ENCODE assay signal across 34 cellular contexts in the genomic region with DNA sequence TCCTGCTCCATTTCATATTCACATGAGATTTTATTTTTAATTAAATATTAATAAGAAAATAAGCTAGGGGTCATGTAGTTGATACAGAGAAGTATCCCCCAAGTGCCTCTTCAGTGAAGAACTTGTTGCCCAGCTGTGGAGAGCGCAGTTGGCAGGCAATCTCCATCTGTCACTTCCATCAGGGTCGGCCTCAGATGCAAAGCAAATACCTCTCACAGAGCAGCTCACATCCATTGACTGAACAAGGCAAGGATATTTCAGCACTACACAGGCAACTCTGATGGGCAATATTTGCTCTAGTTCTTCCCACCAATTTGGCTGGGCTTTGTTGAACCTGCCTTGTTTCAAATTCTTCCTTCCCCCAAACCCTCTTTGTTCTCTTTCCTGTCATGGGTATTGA.
"Had no signal": no experiment of that assay in that cellular context is flagged by ENCODE, and none has a peak within 500 bp of the region (broad histone marks: within the 10 kb centered on the region; RNA-seq: fewer than 3 reads in every experiment).

No MANE protein-coding gene starts in this region.

- DNase-seq: activated B cell treated with CpG ODN at 0.5 μM for 24 hours; activated CD4-positive, alpha-beta memory T cell treated with anti-CD3 and anti-CD28 coated beads, Interleukin-2, amount 10 ng/mL, durations not matched to agents 7 days and 5 days; activated CD4-positive, alpha-beta T cell treated with anti-CD3 and anti-CD28 coated beads for 4 hours; activated CD4-positive, alpha-beta T cell treated with anti-CD3 and anti-CD28 coated beads, Interleukin-2, amount 50 U/mL, for 1 hour; activated CD4-positive, CD25-positive, alpha-beta regulatory T cell treated with anti-CD3 and anti-CD28 coated beads, Interleukin-2, amount 50 U/mL, for 72 hours; activated CD8-positive, alpha-beta memory T cell treated with anti-CD3 and anti-CD28 coated beads for 24 hours; activated CD8-positive, alpha-beta memory T cell treated with anti-CD3 and anti-CD28 coated beads, Interleukin-2, amount 10 ng/mL, durations not matched to agents 7 days and 5 days; activated CD8-positive, alpha-beta memory T cell treated with anti-CD3 and anti-CD28 coated beads, Interleukin-2, amount 50 U/mL, for 48 hours; activated effector memory CD4-positive, alpha-beta T cell treated with Interleukin-2 at 50 U/mL for 16 hours; activated naive CD4-positive, alpha-beta T cell treated with anti-CD3 and anti-CD28 coated beads, Interleukin-2, amount 10 ng/mL, durations not matched to agents 7 days and 5 days; activated naive CD8-positive, alpha-beta T cell treated with anti-CD3 and anti-CD28 coated beads, Interleukin-2, amount 50 U/mL, for 24 hours; activated T-cell treated with anti-CD3 and anti-CD28 coated beads, Interleukin-2, amount 50 U/mL, for 48 hours; anterior cingulate cortex; Kasumi-1; KG1; MG63; NCI-H1048; NCI-H146; NCI-H187; NCI-H2029 treated with DMSO at 0.1 percent for 48 hours; NCI-H345; NCI-H748 treated with DMSO at 0.1 percent for 48 hours; NK-92 treated with Interleukin-12 subunit alpha and Interleukin-12 subunit beta, amount 100 ng/mL, for 24 hours; PC-3; Peyer's patch; RPMI8226; SW 1271; T-helper 1 cell; T-helper 2 cell; T-helper 9 cell had no signal

- H3K9me3 Mint-ChIP-seq: activated B cell treated with CpG ODN at 0.5 μM for 24 hours; activated CD4-positive, alpha-beta memory T cell treated with anti-CD3 and anti-CD28 coated beads, Interleukin-2, amount 10 ng/mL, durations not matched to agents 7 days and 5 days; activated naive CD4-positive, alpha-beta T cell treated with anti-CD3 and anti-CD28 coated beads, Interleukin-2, amount 10 ng/mL, durations not matched to agents 7 days and 5 days; activated naive CD8-positive, alpha-beta T cell treated with anti-CD3 and anti-CD28 coated beads, Interleukin-2, amount 50 U/mL, for 24 hours; brain had no signal

- H3K4me1 ChIP-seq: Peyer's patch had no signal

- H3K4me1 Mint-ChIP-seq: activated B cell treated with CpG ODN at 0.5 μM for 24 hours; activated CD4-positive, alpha-beta memory T cell treated with anti-CD3 and anti-CD28 coated beads, Interleukin-2, amount 10 ng/mL, durations not matched to agents 7 days and 5 days; activated CD8-positive, alpha-beta memory T cell treated with anti-CD3 and anti-CD28 coated beads, Interleukin-2, amount 10 ng/mL, durations not matched to agents 7 days and 5 days; activated naive CD4-positive, alpha-beta T cell treated with anti-CD3 and anti-CD28 coated beads, Interleukin-2, amount 10 ng/mL, durations not matched to agents 7 days and 5 days; activated naive CD8-positive, alpha-beta T cell treated with anti-CD3 and anti-CD28 coated beads, Interleukin-2, amount 50 U/mL, for 24 hours; central memory CD8-positive, alpha-beta T cell had no signal

- H3K9me3 ChIP-seq: MG63, Peyer's patch had no signal

- H3K36me3 Mint-ChIP-seq: activated CD8-positive, alpha-beta memory T cell treated with anti-CD3 and anti-CD28 coated beads, Interleukin-2, amount 10 ng/mL, durations not matched to agents 7 days and 5 days; activated naive CD4-positive, alpha-beta T cell treated with anti-CD3 and anti-CD28 coated beads, Interleukin-2, amount 10 ng/mL, durations not matched to agents 7 days and 5 days; activated naive CD8-positive, alpha-beta T cell; brain had no signal

- H3K27ac Mint-ChIP-seq: activated B cell treated with CpG ODN at 0.5 μM for 24 hours; activated CD4-positive, alpha-beta memory T cell treated with anti-CD3 and anti-CD28 coated beads, Interleukin-2, amount 10 ng/mL, durations not matched to agents 7 days and 5 days; activated CD8-positive, alpha-beta memory T cell treated with anti-CD3 and anti-CD28 coated beads, Interleukin-2, amount 10 ng/mL, durations not matched to agents 7 days and 5 days; activated naive CD4-positive, alpha-beta T cell treated with anti-CD3 and anti-CD28 coated beads, Interleukin-2, amount 10 ng/mL, durations not matched to agents 7 days and 5 days; activated naive CD8-positive, alpha-beta T cell; activated naive CD8-positive, alpha-beta T cell treated with anti-CD3 and anti-CD28 coated beads, Interleukin-2, amount 50 U/mL, for 24 hours; brain had no signal

- H3K27ac ChIP-seq: Peyer's patch, VCaP had no signal

- H3K4me3 Mint-ChIP-seq: activated B cell treated with CpG ODN at 0.5 μM for 24 hours; activated CD4-positive, alpha-beta memory T cell treated with anti-CD3 and anti-CD28 coated beads, Interleukin-2, amount 10 ng/mL, durations not matched to agents 7 days and 5 days; activated CD8-positive, alpha-beta memory T cell treated with anti-CD3 and anti-CD28 coated beads, Interleukin-2, amount 10 ng/mL, durations not matched to agents 7 days and 5 days; activated naive CD4-positive, alpha-beta T cell treated with anti-CD3 and anti-CD28 coated beads, Interleukin-2, amount 10 ng/mL, durations not matched to agents 7 days and 5 days; activated naive CD8-positive, alpha-beta T cell; activated naive CD8-positive, alpha-beta T cell treated with anti-CD3 and anti-CD28 coated beads, Interleukin-2, amount 50 U/mL, for 24 hours; brain; central memory CD8-positive, alpha-beta T cell had no signal

- ATAC-seq: activated CD8-positive, alpha-beta memory T cell treated with anti-CD3 and anti-CD28 coated beads, Interleukin-2, amount 10 ng/mL, durations not matched to agents 7 days and 5 days; activated naive CD8-positive, alpha-beta T cell treated with anti-CD3 and anti-CD28 coated beads, Interleukin-2, amount 50 U/mL, for 24 hours; PC-3 had no signal

- H3K27me3 ChIP-seq: MG63, Peyer's patch had no signal

- H3K36me3 ChIP-seq: MG63, Peyer's patch had no signal

- H3K27me3 Mint-ChIP-seq: activated B cell treated with CpG ODN at 0.5 μM for 24 hours; activated CD4-positive, alpha-beta memory T cell treated with anti-CD3 and anti-CD28 coated beads, Interleukin-2, amount 10 ng/mL, durations not matched to agents 7 days and 5 days; activated CD8-positive, alpha-beta memory T cell treated with anti-CD3 and anti-CD28 coated beads, Interleukin-2, amount 10 ng/mL, durations not matched to agents 7 days and 5 days; activated naive CD4-positive, alpha-beta T cell treated with anti-CD3 and anti-CD28 coated beads, Interleukin-2, amount 10 ng/mL, durations not matched to agents 7 days and 5 days; activated naive CD8-positive, alpha-beta T cell; activated naive CD8-positive, alpha-beta T cell treated with anti-CD3 and anti-CD28 coated beads, Interleukin-2, amount 50 U/mL, for 24 hours; brain; central memory CD8-positive, alpha-beta T cell had no signal

- H3K4me3 ChIP-seq: MG63, Peyer's patch had no signal
